In genomic region chr19:2180881-2181617, GRCh38 we compare ENCODE assay signal across 1 cellular context.
TF ChIP-seq lines count a peak whose summit lies in the region.

No MANE protein-coding gene starts in this region.

TF ChIP-seq in IMR-90, 13 proteins besides CTCF, POLR2A, EP300 and RAD21:
- TF ChIP-seq MXI1 (IDR thresholded peaks at IDR 0.05; ENCODE audit: borderline replicate concordance, low read depth, low read length): no peak
- no peak for TF ChIP-seq BHLHE40 (IDR thresholded peaks at IDR 0.05; ENCODE audit: low read depth, low read length)
- TF ChIP-seq RFX5 (IDR thresholded peaks at IDR 0.05; ENCODE audit: low read depth, low read length): no peak
- TF ChIP-seq FOS (IDR thresholded peaks at IDR 0.05; ENCODE audit: low read depth, low read length): no peak
- TF ChIP-seq CHD1 (IDR thresholded peaks at IDR 0.05; ENCODE audit: low read depth, low read length): no peak
- TF ChIP-seq NFE2L2 (IDR thresholded peaks at IDR 0.05; ENCODE audit: low read depth, low read length): no peak
- TF ChIP-seq, protein P1, sequence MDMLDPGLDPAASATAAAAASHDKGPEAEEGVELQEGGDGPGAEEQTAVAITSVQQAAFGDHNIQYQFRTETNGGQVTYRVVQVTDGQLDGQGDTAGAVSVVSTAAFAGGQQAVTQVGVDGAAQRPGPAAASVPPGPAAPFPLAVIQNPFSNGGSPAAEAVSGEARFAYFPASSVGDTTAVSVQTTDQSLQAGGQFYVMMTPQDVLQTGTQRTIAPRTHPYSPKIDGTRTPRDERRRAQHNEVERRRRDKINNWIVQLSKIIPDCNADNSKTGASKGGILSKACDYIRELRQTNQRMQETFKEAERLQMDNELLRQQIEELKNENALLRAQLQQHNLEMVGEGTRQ (IDR thresholded peaks at IDR 0.05; ENCODE audit: low read depth, low read length): no peak
- TF ChIP-seq MAZ (IDR thresholded peaks at IDR 0.05; ENCODE audit: borderline replicate concordance, low read depth, low read length): no peak
- no peak for TF ChIP-seq RCOR1 (IDR thresholded peaks at IDR 0.05; ENCODE audit: insufficient replicate concordance, low read length)
- no peak for TF ChIP-seq MAFK (IDR thresholded peaks at IDR 0.05; ENCODE audit: low read depth, low read length)
- TF ChIP-seq CEBPB (IDR thresholded peaks at IDR 0.05; ENCODE audit: low read depth, low read length): no peak
